ENCODE assay signal across 13 cellular contexts in genomic region chr11:120893431-120894206, GRCh38.
DNase-seq lines count a peak whose midpoint lies in the region; ATAC-seq and TF ChIP-seq lines count a peak whose summit lies in the region.
"Had no signal": no experiment of that assay in that cellular context is flagged by ENCODE, and none has a peak within 500 bp of the region (broad histone marks: within the 10 kb centered on the region; RNA-seq: fewer than 3 reads in every experiment).

No MANE protein-coding gene starts in this region.

- H3K9me3 ChIP-seq in SK-N-SH = no peaks in the 10 kb centered on the region

- H3K4me2 ChIP-seq in SK-N-SH = no peak overlapping the region

- H3K4me1 ChIP-seq in SK-N-SH (ENCODE audit: control insufficient read depth in 1 of 2, insufficient read depth in 2 of 2, low read depth in 1 of 2, low read length in 1 of 2) = peaks cover 0 to 13% of the 10 kb centered on the region in 2 experiments; a peak in 1 of 4 replicates

- no peak overlapping the region for H3K4me3 ChIP-seq in SK-N-SH (ENCODE audit: low read depth in 2 of 2, low read length in 1 of 2)

- no peak overlapping the region for H3K27ac ChIP-seq in SK-N-SH (ENCODE audit: low read depth in 2 of 2, low read length in 1 of 2)

- POLR2A ChIA-PET in SK-N-SH (lab: Yijun Ruan, JAX) = no interaction called here

- H4K20me1 ChIP-seq in SK-N-SH (ENCODE audit: insufficient read depth) = no peaks in the 10 kb centered on the region

- CTCF ChIA-PET in SK-N-SH (lab: Yijun Ruan, JAX) = interaction anchor here (0.9 to 1.6 kb wide), 4 partner anchors 19 to 356 kb away, joined by 3 to 4 read pairs (median 3); no protein-coding TSS in a partner anchor

- no peak for TF ChIP-seq RAD21 in SK-N-SH (IDR thresholded peaks at IDR 0.05; ENCODE audit: low read length)

- 57% methylated on average over 7 of the region's 9 CpGs for WGBS in SK-N-SH (ENCODE audit: low lambda C conversion rate)

- TF ChIP-seq EP300 in SK-N-SH (IDR thresholded peaks at IDR 0.05; ENCODE audit: borderline replicate concordance in 1 of 2, low read depth in 1 of 2, low read length in 1 of 2) = no peak

- no peak for TF ChIP-seq POLR2A in erythroblast (IDR thresholded peaks at IDR 0.05; ENCODE audit: low read length)

- DNase-seq in activated effector memory CD4-positive, alpha-beta T cell treated with Interleukin-2 at 50 U/mL for 16 hours = no peak
- DNase-seq in erythroblast (lab: John Stamatoyannopoulos, UW) = no peak
- no peak for DNase-seq in NCI-H345 (lab: John Stamatoyannopoulos, UW)
- DNase-seq in SK-N-SH = no peak
- DNase-seq: effector CD4-positive, alpha-beta T cell; H9; RPMI8226; stimulated activated CD4-positive, alpha-beta T cell treated with anti-CD3 and anti-CD28 coated beads, Interleukin-2, amount 100 ng/mL, for 24 hours had no signal

- TF ChIP-seq CTCF in SK-N-SH (IDR thresholded peaks at IDR 0.05) = no peak

- no peaks in the 10 kb centered on the region for H3K9me2 ChIP-seq in SK-N-SH

- no peak overlapping the region for H3K9ac ChIP-seq in SK-N-SH

- H3K36me3 ChIP-seq in SK-N-SH (replicated peaks in 1 of 2; ENCODE audit: control insufficient read depth in 1 of 2, insufficient read depth in 2 of 2, low read length in 1 of 2) = no peaks in the 10 kb centered on the region

- no peak overlapping the region for H2AFZ ChIP-seq in SK-N-SH (ENCODE audit: low read depth)

- no peaks in the 10 kb centered on the region for H3F3A ChIP-seq in SK-N-SH (replicated peaks; ENCODE audit: insufficient read depth)

- H3K27me3 ChIP-seq in SK-N-SH (ENCODE audit: insufficient read depth) = no peaks in the 10 kb centered on the region

- ATAC-seq in GM18498 (IDR thresholded peaks at IDR 0.05; ENCODE audit: unreplicated experiment) = peak; percentile 84
- ATAC-seq in GM19395 (IDR thresholded peaks at IDR 0.05; ENCODE audit: unreplicated experiment) = peak; percentile 84
- ATAC-seq in HG02763 (IDR thresholded peaks at IDR 0.05; ENCODE audit: unreplicated experiment) = peak; percentile 55
- ATAC-seq in HG03442 (IDR thresholded peaks at IDR 0.05; ENCODE audit: unreplicated experiment) = peak; percentile 70
- ATAC-seq: stimulated activated effector memory CD8-positive, alpha-beta T cell treated with anti-CD3 and anti-CD28 coated beads, Interleukin-12 subunit alpha, Interleukin-12 subunit beta, amount 100 ng/mL, for 72 hours had no signal

- no peaks in the 10 kb centered on the region for H3K79me2 ChIP-seq in SK-N-SH (ENCODE audit: insufficient read depth)

TF ChIP-seq in SK-N-SH, 30 proteins besides CTCF, POLR2A, EP300 and RAD21:
- no peak for TF ChIP-seq EZH2phosphoT487 (IDR thresholded peaks at IDR 0.05; ENCODE audit: borderline replicate concordance, low read depth)
- no peak for TF ChIP-seq ELF1 (IDR thresholded peaks at IDR 0.05)
